Comparison of ENCODE assay signal across 1 cellular context in genomic region chr2:9990735-9991134, GRCh38.
A peak's percentile ranks its signal among the peaks of the same experiment; 100 is the strongest.
TF ChIP-seq lines count a peak whose summit lies in the region.

No MANE protein-coding gene starts in this region.

TF ChIP-seq in IMR-90, 13 proteins besides CTCF, POLR2A, EP300 and RAD21:
- TF ChIP-seq SMC3 (IDR thresholded peaks at IDR 0.05; ENCODE audit: low read depth, low read length) = no peak
- TF ChIP-seq MAFK (IDR thresholded peaks at IDR 0.05; ENCODE audit: low read depth, low read length) = peak; percentile 95
